ENCODE assay signal across 9 cellular contexts in genomic region chr2:28662044-28662443, GRCh38.
DNase-seq lines count a peak whose midpoint lies in the region; ATAC-seq, FAIRE-seq and TF ChIP-seq lines count a peak whose summit lies in the region.
"Had no signal": no experiment of that assay in that cellular context is flagged by ENCODE, and none has a peak within 500 bp of the region (broad histone marks: within the 10 kb centered on the region; RNA-seq: fewer than 3 reads in every experiment).

No MANE protein-coding gene starts in this region.

- no peak overlapping the region for H3K4me3 ChIP-seq in MG63
- H3K4me3 ChIP-seq in colonic mucosa: no peak overlapping the region
- H3K4me3 ChIP-seq in mucosa of stomach (ENCODE audit: low read length): no peak overlapping the region

- TF ChIP-seq POLR2A in GM12892 (IDR thresholded peaks at IDR 0.05; ENCODE audit: low read depth, low read length): no peak

- peak overlapping the region in 1 of 2 donors; percentile 74 for H3K9ac ChIP-seq in colonic mucosa (ENCODE audit: low read depth in 2 of 2, low read length in 2 of 2)
- H3K9ac ChIP-seq in mucosa of stomach (ENCODE audit: low read length): peak overlapping the region; percentile 12

- H3K27ac ChIP-seq in colonic mucosa (peak overlapping the region; percentile 58), foreskin keratinocyte (no peak overlapping the region)

- H3K9me3 Mint-ChIP-seq in type B pancreatic cell: no peaks in the 10 kb centered on the region

- peak overlapping the region; percentile 79 for H3K27ac Mint-ChIP-seq in type B pancreatic cell

- intact Hi-C loops in colonic mucosa (cut with DNase I): loop anchor here (5.0 kb wide), 1 partner anchor 35 kb away; no protein-coding TSS in a partner anchor

- no peak for TF ChIP-seq CTCF in colonic mucosa (IDR thresholded peaks at IDR 0.05)
- TF ChIP-seq CTCF in type B pancreatic cell (conservative IDR thresholded peaks at IDR 0.05): no peak
- TF ChIP-seq CTCF in foreskin keratinocyte (conservative IDR thresholded peaks at IDR 0.05): no peak

- FAIRE-seq in GM12892 (lab: Jason Lieb, UNC): no peak

- H3K36me3 ChIP-seq in MG63 (no peaks in the 10 kb centered on the region), colonic mucosa (no peaks in the 10 kb centered on the region), mucosa of stomach (ENCODE audit: control insufficient read depth, insufficient read depth, low read length) (no peaks in the 10 kb centered on the region)

- no peaks in the 10 kb centered on the region for H3K9me3 ChIP-seq in MG63
- no peaks in the 10 kb centered on the region for H3K9me3 ChIP-seq in colonic mucosa
- no peaks in the 10 kb centered on the region for H3K9me3 ChIP-seq in mucosa of stomach (ENCODE audit: control insufficient read depth, low read length)

- DNase-seq in MG63 (peak; percentile 62), colonic mucosa (peak; percentile 91), type B pancreatic cell (ENCODE audit: extremely low spot score, unreplicated experiment) (no peak), GM12892 (ENCODE audit: insufficient read length) (no peak), superior temporal gyrus (ENCODE audit: extremely low spot score) (no peak), foreskin keratinocyte (no peak)
- DNase-seq: islet precursor cell had no signal

- H3K4me3 Mint-ChIP-seq in type B pancreatic cell: peak overlapping the region; percentile 26

- peaks cover 55% of the 10 kb centered on the region for H3K4me1 Mint-ChIP-seq in type B pancreatic cell (ENCODE audit: unreplicated experiment)

- ATAC-seq in foreskin keratinocyte (no peak), GM19328 (IDR thresholded peaks at IDR 0.05; ENCODE audit: unreplicated experiment) (no peak)

- no peaks in the 10 kb centered on the region for H3K36me3 Mint-ChIP-seq in type B pancreatic cell

- no peaks in the 10 kb centered on the region for H3K27me3 ChIP-seq in MG63
- no peaks in the 10 kb centered on the region for H3K27me3 ChIP-seq in colonic mucosa
- no peaks in the 10 kb centered on the region for H3K27me3 ChIP-seq in mucosa of stomach (ENCODE audit: control insufficient read depth, insufficient read depth, low read length)
- H3K27me3 ChIP-seq in foreskin keratinocyte: no peaks in the 10 kb centered on the region

- H3K27me3 Mint-ChIP-seq in type B pancreatic cell: no peaks in the 10 kb centered on the region

- H3K4me1 ChIP-seq in colonic mucosa (peaks cover 13% of the 10 kb centered on the region), mucosa of stomach (ENCODE audit: control insufficient read depth, insufficient read depth, low read length) (peaks cover 85% of the 10 kb centered on the region), foreskin keratinocyte (peaks cover 17% of the 10 kb centered on the region)

Comparison
In these comparisons a context has a peak if more than half of its experiments do, and no peak if none do; other contexts are left out.
1. DNase-seq: peak in MG63 (single experiment) and colonic mucosa (single experiment); none in type B pancreatic cell (single experiment), GM12892 (single experiment), superior temporal gyrus (single experiment) and foreskin keratinocyte (0 of 2).